In genomic region chr4:156298230-156298629, GRCh38 we compare ENCODE assay signal across 8 cellular contexts.
DNase-seq lines count a peak whose midpoint lies in the region; ATAC-seq and TF ChIP-seq lines count a peak whose summit lies in the region.

No MANE protein-coding gene starts in this region.

- no peak overlapping the region for H2BK5ac ChIP-seq in mesenchymal stem cell (ENCODE audit: low read depth, low read length, poor library complexity, severe bottlenecking)

- no peak for TF ChIP-seq POLR2A in vagina (IDR thresholded peaks at IDR 0.05)

- H3K79me1 ChIP-seq in mesenchymal stem cell (replicated peaks; ENCODE audit: low read length, poor library complexity, severe bottlenecking), result no peaks in the 10 kb centered on the region

- no peak overlapping the region for H3K14ac ChIP-seq in mesenchymal stem cell (ENCODE audit: low read length in 2 of 2)

- H2BK15ac ChIP-seq in mesenchymal stem cell (ENCODE audit: low read depth, poor library complexity, severe bottlenecking), result no peak overlapping the region

- H3K9me3 ChIP-seq in mesenchymal stem cell (ENCODE audit: control insufficient read depth, low read length) (no peaks in the 10 kb centered on the region), vagina (no peaks in the 10 kb centered on the region)

- peak; percentile 76 for DNase-seq in AG09319 (ENCODE audit: extremely low read depth, low read depth)
- peak; percentile 61 for DNase-seq in NCI-H146 (lab: John Stamatoyannopoulos, UW)
- peak; percentile 62 for DNase-seq in dedifferentiated amniotic fluid mesenchymal stem cell (ENCODE audit: extremely low spot score)
- DNase-seq in mesenchymal stem cell, result peak; percentile 81
- no peak for DNase-seq in activated naive CD4-positive, alpha-beta T cell (lab: John Stamatoyannopoulos, UW)
- DNase-seq in vagina (ENCODE audit: extremely low spot score in 2 of 2), result no peak

- H3K36me3 ChIP-seq in mesenchymal stem cell (ENCODE audit: control insufficient read depth in 1 of 2, insufficient read depth in 2 of 2, low read depth in 1 of 2, low read length in 2 of 2) (no peaks in the 10 kb centered on the region), vagina (no peaks in the 10 kb centered on the region)

- ATAC-seq in GM21529 (IDR thresholded peaks at IDR 0.05; ENCODE audit: unreplicated experiment) (no peak), HG03442 (IDR thresholded peaks at IDR 0.05; ENCODE audit: unreplicated experiment) (no peak)

- H3K9ac ChIP-seq in mesenchymal stem cell (ENCODE audit: low read length), result peak overlapping the region; percentile 83

- H3K4me1 ChIP-seq in mesenchymal stem cell (ENCODE audit: control insufficient read depth, insufficient read depth, low read depth, low read length) (no peaks in the 10 kb centered on the region), vagina (no peaks in the 10 kb centered on the region)

- H2AK5ac ChIP-seq in mesenchymal stem cell (ENCODE audit: low read length, severe bottlenecking), result no peak overlapping the region

- H3K4ac ChIP-seq in mesenchymal stem cell (ENCODE audit: low read depth in 1 of 2, low read length in 2 of 2), result no peak overlapping the region

- H3K4me2 ChIP-seq in mesenchymal stem cell (ENCODE audit: low read length, poor library complexity, severe bottlenecking), result no peak overlapping the region

- H3K27me3 ChIP-seq in mesenchymal stem cell (ENCODE audit: control insufficient read depth in 1 of 2, insufficient read depth in 1 of 2, low read length in 2 of 2), result no peaks in the 10 kb centered on the region
- H3K27me3 ChIP-seq in vagina, result no peaks in the 10 kb centered on the region

- no peak overlapping the region for H2BK120ac ChIP-seq in mesenchymal stem cell (ENCODE audit: low read depth, low read length)

- H3K4me3 ChIP-seq in mesenchymal stem cell (ENCODE audit: insufficient read depth in 1 of 2, low read depth in 1 of 2, low read length in 2 of 2) (no peak overlapping the region), vagina (no peak overlapping the region)

- no peak overlapping the region for H3K23ac ChIP-seq in mesenchymal stem cell (ENCODE audit: low read length in 2 of 2)

- no peak overlapping the region for H2BK12ac ChIP-seq in mesenchymal stem cell (ENCODE audit: low read length in 2 of 2)

- no peak overlapping the region for H2AFZ ChIP-seq in mesenchymal stem cell (ENCODE audit: low read depth, low read length)

- intact Hi-C loops in vagina (cut with DNase I), result no loop called here

- no peak overlapping the region for H4K91ac ChIP-seq in mesenchymal stem cell (ENCODE audit: low read length)

- TF ChIP-seq CTCF in AG09319 (IDR thresholded peaks at IDR 0.05; ENCODE audit: low read depth, low read length) (no peak), vagina (IDR thresholded peaks at IDR 0.05) (no peak)

- H4K8ac ChIP-seq in mesenchymal stem cell (ENCODE audit: low read length), result no peak overlapping the region

- no peak overlapping the region for H3K18ac ChIP-seq in mesenchymal stem cell (ENCODE audit: low read depth in 1 of 2, low read length in 2 of 2)

- H3K27ac ChIP-seq in mesenchymal stem cell (ENCODE audit: low read length, poor library complexity, severe bottlenecking) (no peak overlapping the region), vagina (no peak overlapping the region)

Comparison
In these comparisons a context has a peak if more than half of its experiments do, and no peak if none do; other contexts are left out.
1. DNase-seq: peak in AG09319 (single experiment), NCI-H146 (single experiment), dedifferentiated amniotic fluid mesenchymal stem cell (single experiment) and mesenchymal stem cell (single experiment); none in activated naive CD4-positive, alpha-beta T cell (0 of 4) and vagina (0 of 2).